ENCODE assay signal across 8 cellular contexts in genomic region chr20:49713779-49714712, GRCh38. TPM values are rescaled to one million over a fixed set of nuclear protein-coding genes. Genes with fewer than 3 reads are reported as not detected.
A peak's percentile ranks its signal among the peaks of the same experiment; 100 is the strongest.
DNase-seq lines count a peak whose midpoint lies in the region; ATAC-seq and TF ChIP-seq lines count a peak whose summit lies in the region.

TSS of gene B4GALT5 (minus strand) at chr20:49713878. CDS start at chr20:49713690, 188 bp downstream.

- H3K27me3 ChIP-seq in CD8-positive, alpha-beta memory T cell (ENCODE audit: insufficient read depth, low read length, poor library complexity, severe bottlenecking): no peaks in the 10 kb centered on the region
- H3K27me3 ChIP-seq in PC-9 (ENCODE audit: insufficient read depth, low read depth) (no peaks in the 10 kb centered on the region), mucosa of rectum (ENCODE audit: control insufficient read depth in 2 of 2, insufficient read depth in 2 of 2, low read length in 2 of 2) (no peaks in the 10 kb centered on the region)

- H3K4me1 Mint-ChIP-seq in CD8-positive, alpha-beta memory T cell: peaks cover 39 to 52% (median 47%) of the 10 kb centered on the region in 3 donors

- no peak for TF ChIP-seq CTCF in PC-9 (conservative IDR thresholded peaks at IDR 0.05)

- ATAC-seq in GM19455 (IDR thresholded peaks at IDR 0.05; ENCODE audit: unreplicated experiment): peak; percentile 88
- peak; percentile 63 for ATAC-seq in esophagus mucosa

- H3K9me3 ChIP-seq in CD8-positive, alpha-beta memory T cell (ENCODE audit: low read length): no peaks in the 10 kb centered on the region
- H3K9me3 ChIP-seq in PC-9 (ENCODE audit: insufficient read depth, low read depth): no peaks in the 10 kb centered on the region
- no peaks in the 10 kb centered on the region for H3K9me3 ChIP-seq in mucosa of rectum (ENCODE audit: control insufficient read depth in 2 of 2, low read length in 2 of 2)

- H3K27ac Mint-ChIP-seq in CD8-positive, alpha-beta memory T cell: peak within 1 kb of the TSS; percentile 75 to 98 (median 94)

- peaks cover 0 to 6% (median 2%) of the 10 kb centered on the region in 3 donors for H3K36me3 Mint-ChIP-seq in CD8-positive, alpha-beta memory T cell

- peaks cover 51% of the 10 kb centered on the region; the same call in 1 of the 2 replicates for H3F3A ChIP-seq in PC-9 (ENCODE audit: insufficient read depth, low read depth)

- H3K36me3 ChIP-seq in CD8-positive, alpha-beta memory T cell (ENCODE audit: insufficient read depth, low read length): no peaks in the 10 kb centered on the region
- peaks cover 23% of the 10 kb centered on the region for H3K36me3 ChIP-seq in PC-9 (ENCODE audit: low read depth)
- no peaks in the 10 kb centered on the region for H3K36me3 ChIP-seq in mucosa of rectum (ENCODE audit: control insufficient read depth in 2 of 2, insufficient read depth in 2 of 2, low read length in 2 of 2)

- H3K4me2 ChIP-seq in PC-9: peak within 1 kb of the TSS; percentile 96

- H3K4me3 Mint-ChIP-seq in CD8-positive, alpha-beta memory T cell: peak within 1 kb of the TSS; percentile 92 to 97 (median 93)

- POLR2A ChIA-PET in CD8-positive, alpha-beta memory T cell (lab: Charles Lee): interaction anchor here (0.5 to 1.1 kb wide), 2 partner anchors 34 to 99 kb away, joined by 3 to 4 read pairs; partner anchors contain the start of gene SLC9A8
- POLR2A ChIA-PET in PC-9 (lab: Charles Lee; ENCODE audit: unreplicated experiment): interaction anchor here (0.6 to 0.8 kb wide), 3 partner anchors 27 to 439 kb away, joined by 4 to 8 read pairs (median 7); partner anchors contain the start of gene PEDS1

- peak within 1 kb of the TSS; percentile 81 to 97 for H3K9ac ChIP-seq in mucosa of rectum (ENCODE audit: low read depth in 1 of 2, low read length in 2 of 2)

- no peaks in the 10 kb centered on the region for H3K27me3 Mint-ChIP-seq in CD8-positive, alpha-beta memory T cell

- peaks cover 25% of the 10 kb centered on the region for H3K4me1 ChIP-seq in CD8-positive, alpha-beta memory T cell (ENCODE audit: insufficient read depth, low read length)
- H3K4me1 ChIP-seq in PC-9 (replicated peaks; ENCODE audit: insufficient read depth) (peaks cover 62% of the 10 kb centered on the region), mucosa of rectum (ENCODE audit: control insufficient read depth in 2 of 2, insufficient read depth in 2 of 2, low read length in 2 of 2) (peaks cover 12 to 18% of the 10 kb centered on the region in 2 donors)

- BruUV-seq in PC-9 (replicated peaks; lab: Mats Ljungman, UMichigan): TSS peak; percentile 62

- no peaks in the 10 kb centered on the region for H3K9me3 Mint-ChIP-seq in CD8-positive, alpha-beta memory T cell

- peaks cover 60% of the 10 kb centered on the region for H3K79me2 ChIP-seq in PC-9 (ENCODE audit: low read depth)

- H4K20me1 ChIP-seq in PC-9 (ENCODE audit: insufficient read depth): peaks cover 24% of the 10 kb centered on the region

- DNase-seq in CD8-positive, alpha-beta memory T cell: peak; percentile 53 to 73 (median 62)
- DNase-seq in HUDEP-2 (lab: John Stamatoyannopoulos, UW; ENCODE audit: unreplicated experiment in 76 of 76): peak in 71 of 76 experiments; percentile 8 to 74 (median 50)
- DNase-seq in PC-9: peak in 1 of 2 experiments; percentile 80
- peak; percentile 76 to 84 for DNase-seq in activated T-cell treated with anti-CD3 and anti-CD28 coated beads, Interleukin-2, amount 50 U/mL, for 48 hours
- DNase-seq in stimulated activated CD8-positive, alpha-beta memory T cell treated with anti-CD3 and anti-CD28 coated beads, Interleukin-7, amount 100 ng/mL, for 24 hours (ENCODE audit: low read depth): peak; percentile 35

- CTCF ChIA-PET in CD8-positive, alpha-beta memory T cell (lab: Charles Lee): interaction anchor here (1.0 to 1.6 kb wide), 3 partner anchors 45 to 131 kb away, joined by 3 to 7 read pairs (median 3); no protein-coding TSS in a partner anchor
- CTCF ChIA-PET in PC-9 (lab: Charles Lee): no interaction called here

- peak within 1 kb of the TSS; percentile 83 for H2AFZ ChIP-seq in PC-9

- peak within 1 kb of the TSS; percentile 73 for H3K27ac ChIP-seq in CD8-positive, alpha-beta memory T cell (ENCODE audit: low read depth, low read length)
- peak within 1 kb of the TSS; percentile 84 for H3K27ac ChIP-seq in PC-9
- peak within 1 kb of the TSS; percentile 85 to 87 for H3K27ac ChIP-seq in mucosa of rectum (ENCODE audit: low read depth in 2 of 2, low read length in 2 of 2)

- H3K4me3 ChIP-seq in CD8-positive, alpha-beta memory T cell (ENCODE audit: low read length): peak within 1 kb of the TSS; percentile 90
- H3K4me3 ChIP-seq in PC-9 (peak within 1 kb of the TSS; percentile 86), mucosa of rectum (ENCODE audit: low read length in 2 of 2) (peak within 1 kb of the TSS; percentile 88 to 94)

- no peaks in the 10 kb centered on the region for H3K9me2 ChIP-seq in PC-9 (ENCODE audit: insufficient read depth)

- intact Hi-C loops in PC-9 (cut with micrococcal nuclease; ENCODE audit: unreplicated experiment): loop anchor here (1.0 to 5.0 kb wide), 3 partner anchors 33 to 102 kb away; no protein-coding TSS in a partner anchor

RNA-seq across cellular contexts. Expression of gene B4GALT5, which starts in this region (rescaled TPM):
- 10 to 100 TPM; 37.5 to 39.1 TPM for total RNA-seq in CD8-positive, alpha-beta memory T cell
- 2.0 TPM for polyA plus RNA-seq in CD8-positive, alpha-beta memory T cell
- total RNA-seq in PC-9 (2021) (61.7 and 63.1 TPM in 2 replicates), esophagus mucosa (31.3 TPM)
